Comparison of ENCODE assay signal across 2 cellular contexts in the genomic region with DNA sequence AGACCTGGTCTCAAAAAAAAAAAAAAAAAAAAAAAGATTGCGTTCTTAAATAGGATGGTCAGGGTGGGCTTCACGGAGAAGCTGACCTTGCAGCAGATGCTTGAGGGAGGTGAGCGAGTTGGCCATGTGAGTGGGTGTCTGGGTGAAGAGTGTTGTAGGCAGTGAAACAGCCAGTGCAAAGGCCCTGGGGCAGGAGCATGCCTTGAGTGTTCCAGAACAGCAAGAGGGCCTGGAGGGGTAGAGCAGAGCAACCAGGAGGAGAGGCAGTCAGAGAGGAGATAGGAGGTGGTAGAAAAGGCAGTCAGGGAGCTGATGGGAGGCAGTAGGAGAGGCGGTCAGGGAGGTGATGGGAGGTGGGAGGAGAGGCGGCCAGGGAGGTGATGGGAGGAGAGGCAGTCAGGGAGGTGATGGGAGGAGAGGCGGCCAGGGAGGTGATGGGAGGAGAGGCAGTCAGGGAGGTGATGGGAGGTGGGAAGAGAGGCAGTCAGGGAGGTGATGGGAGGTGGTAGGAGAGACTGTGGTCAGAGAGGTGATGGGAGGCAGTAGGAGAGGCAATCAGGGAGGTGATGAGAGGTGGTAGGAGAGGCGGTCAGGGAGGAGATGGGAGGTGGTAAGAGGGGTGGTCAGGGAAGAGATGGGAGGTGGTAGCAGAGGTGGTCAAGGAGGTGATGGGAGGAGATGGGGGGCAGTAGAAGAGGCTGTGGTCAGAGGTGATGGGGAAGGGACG.
TF ChIP-seq lines count a peak whose summit lies in the region.

No MANE protein-coding gene starts in this region.

TF ChIP-seq in HEK293, 187 proteins besides CTCF, POLR2A, EP300 and RAD21:
- TF ChIP-seq ZNF138 (tag by site-specific recombination; IDR thresholded peaks at IDR 0.05; ENCODE audit: borderline replicate concordance) (no peak), HOXA7 (CRISPR knock-in tag; IDR thresholded peaks at IDR 0.05; ENCODE audit: borderline replicate concordance) (no peak), EGR2 (tag by site-specific recombination; IDR thresholded peaks at IDR 0.05; ENCODE audit: low read depth) (peak; percentile 94), WT1 (tag by site-specific recombination; IDR thresholded peaks at IDR 0.05) (peak; percentile 37; the same call in 1 of the 2 replicates), ZFHX2 (tag by site-specific recombination; conservative IDR thresholded peaks at IDR 0.05) (peak; percentile 74), ZNF623 (tag by site-specific recombination; IDR thresholded peaks at IDR 0.05) (peak; percentile 97)

TF ChIP-seq in H1, 55 proteins besides CTCF, POLR2A, EP300 and RAD21:
- TF ChIP-seq ZNF274 (IDR thresholded peaks at IDR 0.05; ENCODE audit: borderline replicate concordance, extremely low read depth, low read length) (no peak), KDM1A (IDR thresholded peaks at IDR 0.05; ENCODE audit: borderline replicate concordance, low read length) (peak; percentile 16; the same call in 1 of the 2 replicates)
TF ChIP-seq in H1: peak in this region for 1.
